ENCODE assay signal across 7 cellular contexts in the genomic region with DNA sequence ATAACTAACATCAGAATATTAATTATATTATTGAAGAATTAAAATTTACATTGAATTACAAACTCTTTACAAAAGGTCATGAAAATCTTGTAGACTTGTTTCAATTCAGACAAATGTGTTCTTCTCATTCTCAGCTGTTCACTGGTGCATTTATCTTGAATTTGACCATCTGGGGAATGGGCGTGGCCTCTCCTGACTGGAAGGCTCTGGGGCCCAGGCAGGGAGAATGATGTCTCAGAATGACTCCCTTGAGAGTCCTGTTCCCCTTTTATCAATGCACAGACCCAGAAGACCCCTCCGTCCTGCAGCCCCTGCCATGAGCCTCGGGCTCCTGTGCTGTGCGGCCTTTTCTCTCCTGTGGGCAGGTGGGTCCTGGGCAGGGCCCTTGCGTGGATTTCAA.
DNase-seq lines count a peak whose midpoint lies in the region; ATAC-seq and TF ChIP-seq lines count a peak whose summit lies in the region.
"Not testable (repeated sequence)": the region's sequence is repeated elsewhere in the genome, so short reads cannot be mapped to it uniquely, and the experiment has no call there.

No MANE protein-coding gene starts in this region.

- CTCF ChIA-PET in T-cell (lab: Charles Lee): interaction anchor here in 1 of 2 donors (1.9 kb wide), 1 partner anchor 10 kb away, joined by 6 read pairs; no protein-coding TSS in a partner anchor

- H3K27me3 Mint-ChIP-seq in T-cell; naive thymus-derived CD8-positive, alpha-beta T cell: not testable (repeated sequence)

- H3K27ac ChIP-seq in BLaER1: not testable (repeated sequence)
- H3K27ac ChIP-seq in KOPT-K1 (ENCODE audit: low read depth, low read length, poor library complexity, severe bottlenecking) (peak overlapping the region; percentile 15), transverse colon (peak overlapping the region; percentile 79 to 91 (median 86))

- WGBS in transverse colon (ENCODE audit: low coverage in 1 of 2), 2 donors: 81 to 100% methylated on average over 1 to 5 of the region's 5 CpGs

- TF ChIP-seq CTCF in transverse colon (IDR thresholded peaks at IDR 0.05): not testable (repeated sequence)

- not testable (repeated sequence) for H3K9ac ChIP-seq in BLaER1

- TF ChIP-seq POLR2A in erythroblast (IDR thresholded peaks at IDR 0.05; ENCODE audit: low read length); transverse colon (IDR thresholded peaks at IDR 0.05): not testable (repeated sequence)

- POLR2A ChIA-PET in T-cell (lab: Charles Lee); naive thymus-derived CD8-positive, alpha-beta T cell (lab: Charles Lee): not testable (repeated sequence)

- not testable (repeated sequence) for H3K36me3 ChIP-seq in BLaER1, transverse colon
- peaks cover 34% of the 10 kb centered on the region; the same call in 1 of the 2 replicates for H3K36me3 ChIP-seq in KOPT-K1 (ENCODE audit: insufficient read depth, low read length)

- peak; percentile 28 for DNase-seq in NCI-H82 (lab: John Stamatoyannopoulos, UW)
- not testable (repeated sequence) for DNase-seq in T-cell; naive thymus-derived CD8-positive, alpha-beta T cell; transverse colon
- peak; percentile 20 to 25 for DNase-seq in erythroblast (lab: John Stamatoyannopoulos, UW)

- ATAC-seq in T-cell (replicated peaks in 1 of 4); naive thymus-derived CD8-positive, alpha-beta T cell: not testable (repeated sequence)

- intact Hi-C loops in transverse colon (cut with DNase I; ENCODE audit: low total_unique reads): not testable (repeated sequence)

- not testable (repeated sequence) for H3K36me3 Mint-ChIP-seq in T-cell; naive thymus-derived CD8-positive, alpha-beta T cell

- H3K9me3 Mint-ChIP-seq in T-cell; naive thymus-derived CD8-positive, alpha-beta T cell: not testable (repeated sequence)

- H3K4me1 Mint-ChIP-seq in T-cell: peaks cover 29 to 45% (median 43%) of the 10 kb centered on the region in 3 donors
- H3K4me1 Mint-ChIP-seq in naive thymus-derived CD8-positive, alpha-beta T cell: peaks cover 22 to 54% (median 34%) of the 10 kb centered on the region in 4 donors

- not testable (repeated sequence) for H3K4me3 Mint-ChIP-seq in T-cell; naive thymus-derived CD8-positive, alpha-beta T cell

- not testable (repeated sequence) for H3K9me3 ChIP-seq in BLaER1; KOPT-K1 (ENCODE audit: insufficient read depth, low read length, poor library complexity, severe bottlenecking); transverse colon

- H3K27ac Mint-ChIP-seq in T-cell: peak overlapping the region; percentile 66 to 89
- H3K27ac Mint-ChIP-seq in naive thymus-derived CD8-positive, alpha-beta T cell: peak overlapping the region in 7 of 10 donors; percentile 24 to 90 (median 60)

- H3K27me3 ChIP-seq in BLaER1, transverse colon: not testable (repeated sequence)

- TF ChIP-seq EP300 in transverse colon (IDR thresholded peaks at IDR 0.05; ENCODE audit: low read depth): not testable (repeated sequence)

- H3K4me3 ChIP-seq in BLaER1, transverse colon: not testable (repeated sequence)

- H4K20me1 ChIP-seq in BLaER1: not testable (repeated sequence)

- in situ Hi-C loops in transverse colon (cut with MboI; ENCODE audit: low pct_ligation_motif_present in 1 of 4, low pct_unique_long_range_greater_than_20kb in 1 of 4, low sequenced_read_pairs in 3 of 4): not testable (repeated sequence)

- H3K4me2 ChIP-seq in BLaER1: peak overlapping the region; percentile 43

- H3K4me1 ChIP-seq in BLaER1 (peaks cover 24% of the 10 kb centered on the region), transverse colon (peaks cover 13 to 27% (median 17%) of the 10 kb centered on the region in 4 donors)
